Comparison of ENCODE assay signal across 26 cellular contexts in the genomic region with DNA sequence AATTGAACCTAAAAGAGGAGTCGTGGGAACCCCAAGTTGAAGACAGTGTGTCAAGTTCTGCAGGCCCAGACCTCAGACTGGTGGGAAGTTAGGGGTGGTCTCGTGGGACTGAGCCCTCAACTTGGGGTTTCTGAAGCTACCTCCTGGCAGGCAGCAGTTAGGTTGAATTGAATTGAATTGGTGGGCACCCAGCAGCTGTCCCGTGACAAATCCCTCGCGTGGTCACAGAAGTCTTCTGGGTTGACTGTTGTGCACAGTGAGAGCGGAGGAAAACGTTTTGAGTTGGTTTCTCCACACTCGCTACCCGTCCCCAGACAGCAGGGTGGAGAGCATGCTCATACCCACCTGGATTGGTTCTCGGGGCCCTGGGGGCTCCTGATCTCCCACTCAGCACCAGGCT.
"Had no signal": no experiment of that assay in that cellular context is flagged by ENCODE, and none has a peak within 500 bp of the region (broad histone marks: within the 10 kb centered on the region; RNA-seq: fewer than 3 reads in every experiment).

No MANE protein-coding gene starts in this region.

- H3K9me3 ChIP-seq: ascending aorta, body of pancreas, SK-N-SH had no signal

- H3K4me3 ChIP-seq: ascending aorta, body of pancreas had no signal

- H3K9me3 Mint-ChIP-seq: activated B cell treated with CpG ODN at 0.5 μM for 24 hours; activated CD4-positive, alpha-beta T cell treated with anti-CD3 and anti-CD28 coated beads, Interleukin-2, amount 10 ng/mL, durations not matched to agents 24 days and 14 days; activated naive CD4-positive, alpha-beta T cell treated with anti-CD3 and anti-CD28 coated beads, Interleukin-2, amount 50 U/mL, for 72 hours; activated naive CD8-positive, alpha-beta T cell treated with anti-CD3 and anti-CD28 coated beads, Interleukin-2, amount 50 U/mL, for 24 hours; activated T-cell treated with anti-CD3 and anti-CD28 coated beads, Interleukin-2, amount 50 U/mL, for 24 hours; activated T-helper 1 cell treated with anti-CD3 and anti-CD28 coated beads, Interleukin-12 subunit alpha, Interleukin-12 subunit beta, Interleukin-2, Interleukin-4 antibody, amounts not matched to agents 30 ng/mL and 10 ng/mL and 1 ng/mL, durations not matched to agents 14 hours and 24 hours and 36 hours had no signal

- H3K9me2 ChIP-seq: SK-N-SH had no signal

- H3K27me3 Mint-ChIP-seq: activated B cell treated with CpG ODN at 0.5 μM for 24 hours; activated CD4-positive, alpha-beta T cell treated with anti-CD3 and anti-CD28 coated beads, Interleukin-2, amount 10 ng/mL, durations not matched to agents 24 days and 14 days; activated CD8-positive, alpha-beta memory T cell treated with anti-CD3 and anti-CD28 coated beads, Interleukin-2, amount 10 ng/mL, durations not matched to agents 7 days and 5 days; activated naive CD8-positive, alpha-beta T cell treated with anti-CD3 and anti-CD28 coated beads, Interleukin-2, amount 50 U/mL, for 24 hours; activated T-cell treated with anti-CD3 and anti-CD28 coated beads, Interleukin-2, amount 50 U/mL, for 24 hours had no signal

- H3K4me3 Mint-ChIP-seq: activated B cell treated with CpG ODN at 0.5 μM for 24 hours; activated CD4-positive, alpha-beta T cell treated with anti-CD3 and anti-CD28 coated beads, Interleukin-2, amount 10 ng/mL, durations not matched to agents 24 days and 14 days; activated CD8-positive, alpha-beta memory T cell treated with anti-CD3 and anti-CD28 coated beads, Interleukin-2, amount 10 ng/mL, durations not matched to agents 7 days and 5 days; activated naive CD8-positive, alpha-beta T cell treated with anti-CD3 and anti-CD28 coated beads, Interleukin-2, amount 50 U/mL, for 24 hours; activated T-cell treated with anti-CD3 and anti-CD28 coated beads, Interleukin-2, amount 50 U/mL, for 24 hours; activated T-helper 1 cell treated with anti-CD3 and anti-CD28 coated beads, Interleukin-12 subunit alpha, Interleukin-12 subunit beta, Interleukin-2, Interleukin-4 antibody, amounts not matched to agents 30 ng/mL and 10 ng/mL and 1 ng/mL, durations not matched to agents 14 hours and 24 hours and 36 hours had no signal

- H3K4me1 ChIP-seq: ascending aorta, body of pancreas had no signal

- H3K27ac Mint-ChIP-seq: activated B cell treated with CpG ODN at 0.5 μM for 24 hours; activated CD4-positive, alpha-beta T cell treated with anti-CD3 and anti-CD28 coated beads, Interleukin-2, amount 10 ng/mL, durations not matched to agents 24 days and 14 days; activated CD8-positive, alpha-beta memory T cell treated with anti-CD3 and anti-CD28 coated beads, Interleukin-2, amount 10 ng/mL, durations not matched to agents 7 days and 5 days; activated naive CD4-positive, alpha-beta T cell treated with anti-CD3 and anti-CD28 coated beads, Interleukin-2, amount 50 U/mL, for 72 hours; activated naive CD8-positive, alpha-beta T cell treated with anti-CD3 and anti-CD28 coated beads, Interleukin-2, amount 50 U/mL, for 24 hours; activated T-helper 1 cell treated with anti-CD3 and anti-CD28 coated beads, Interleukin-12 subunit alpha, Interleukin-12 subunit beta, Interleukin-2, Interleukin-4 antibody, amounts not matched to agents 30 ng/mL and 10 ng/mL and 1 ng/mL, durations not matched to agents 14 hours and 24 hours and 36 hours had no signal

- H3K27ac ChIP-seq: ascending aorta, body of pancreas, KMS-11 had no signal

- DNase-seq: activated B cell treated with CpG ODN at 0.5 μM for 24 hours; activated CD4-positive, alpha-beta T cell treated with anti-CD3 and anti-CD28 coated beads for 1 hour; activated CD4-positive, alpha-beta T cell treated with anti-CD3 and anti-CD28 coated beads, Interleukin-2, amount 10 ng/mL, durations not matched to agents 24 days and 14 days; activated CD4-positive, alpha-beta T cell treated with anti-CD3 and anti-CD28 coated beads, Interleukin-2, amount 50 U/mL, for 48 hours; activated CD8-positive, alpha-beta memory T cell treated with anti-CD3 and anti-CD28 coated beads, Interleukin-2, amount 10 ng/mL, durations not matched to agents 7 days and 5 days; activated effector memory CD4-positive, alpha-beta T cell treated with Interleukin-2 at 50 U/mL for 16 hours; activated naive CD4-positive, alpha-beta T cell treated with Interleukin-2 at 50 U/mL for 16 hours; activated naive CD8-positive, alpha-beta T cell treated with anti-CD3 and anti-CD28 coated beads, Interleukin-2, amount 50 U/mL, for 24 hours; activated T-cell treated with anti-CD3 and anti-CD28 coated beads, Interleukin-2, amount 50 U/mL, for 24 hours; amniotic stem cell; body of pancreas; central memory CD4-positive, alpha-beta T cell; NCI-H1092; NCI-H1417; NCI-H1930; NCI-H2107; NCI-H345; NCI-H510A; NCI-H526 treated with DMSO at 0.1 percent for 48 hours; NCI-H82; SK-N-SH; SW 1271 had no signal

- ATAC-seq: activated CD8-positive, alpha-beta memory T cell treated with anti-CD3 and anti-CD28 coated beads, Interleukin-2, amount 10 ng/mL, durations not matched to agents 7 days and 5 days; activated naive CD4-positive, alpha-beta T cell treated with anti-CD3 and anti-CD28 coated beads, Interleukin-2, amount 50 U/mL, for 72 hours; activated naive CD8-positive, alpha-beta T cell treated with anti-CD3 and anti-CD28 coated beads, Interleukin-2, amount 50 U/mL, for 24 hours; body of pancreas had no signal

- H3K4me2 ChIP-seq: KMS-11, SK-N-SH had no signal

- H3K27me3 ChIP-seq: ascending aorta, body of pancreas had no signal
